ENCODE assay signal across 10 cellular contexts in genomic region chr4:6746721-6747689, GRCh38. TPM values are rescaled to one million over a fixed set of nuclear protein-coding genes. Genes with fewer than 3 reads are reported as not detected.
A peak's percentile ranks its signal among the peaks of the same experiment; 100 is the strongest.
DNase-seq lines count a peak whose midpoint lies in the region; TF ChIP-seq lines count a peak whose summit lies in the region.
"Had no signal": no experiment of that assay in that cellular context is flagged by ENCODE, and none has a peak within 500 bp of the region (broad histone marks: within the 10 kb centered on the region; RNA-seq: fewer than 3 reads in every experiment).

No MANE protein-coding gene starts in this region.

- TF ChIP-seq EP300 in suprapubic skin (IDR thresholded peaks at IDR 0.05): no peak

- no peak for TF ChIP-seq CTCF in Loucy (conservative IDR thresholded peaks at IDR 0.05; ENCODE audit: low read length)
- no peak for TF ChIP-seq CTCF in ascending aorta (IDR thresholded peaks at IDR 0.05)
- no peak for TF ChIP-seq CTCF in suprapubic skin (IDR thresholded peaks at IDR 0.05)

- no peak overlapping the region for H3K9ac ChIP-seq in Loucy (ENCODE audit: low read depth, low read length, poor library complexity, severe bottlenecking)

- H3K36me3 ChIP-seq in Loucy (ENCODE audit: insufficient read depth, low read length): no peaks in the 10 kb centered on the region
- no peaks in the 10 kb centered on the region for H3K36me3 ChIP-seq in ascending aorta
- no peaks in the 10 kb centered on the region for H3K36me3 ChIP-seq in suprapubic skin

- H3K79me2 ChIP-seq in Loucy (ENCODE audit: insufficient read depth, low read length): no peaks in the 10 kb centered on the region

- H2AFZ ChIP-seq in Loucy (ENCODE audit: low read length): peak overlapping the region; percentile 89

- intact Hi-C loops in ascending aorta (cut with DNase I): no loop called here

- no peaks in the 10 kb centered on the region for H4K20me1 ChIP-seq in Loucy (ENCODE audit: insufficient read depth, low read length, poor library complexity, severe bottlenecking)

- DNase-seq in ascending aorta (ENCODE audit: low spot score in 2 of 2) (no peak), left kidney (ENCODE audit: low read depth, low spot score) (peak; percentile 90), suprapubic skin (ENCODE audit: low spot score in 2 of 2) (no peak), activated gamma-delta T cell treated with Interleukin-2 at 50 U/mL for 16 hours (no peak), foreskin melanocyte (no peak), NCI-H748 treated with DMSO at 0.1 percent for 48 hours (lab: John Stamatoyannopoulos, UW) (no peak)
- DNase-seq in activated CD8-positive, alpha-beta memory T cell treated with anti-CD3 and anti-CD28 coated beads, Interleukin-2, amount 50 U/mL, for 48 hours: no peak
- DNase-seq: activated T-cell treated with anti-CD3 and anti-CD28 coated beads, Interleukin-2, amount 50 U/mL, for 72 hours had no signal

- H3K27ac ChIP-seq in ascending aorta (peak overlapping the region; percentile 23 to 66), suprapubic skin (peak overlapping the region; percentile 36)
- H3K27ac ChIP-seq: dorsolateral prefrontal cortex had no signal

- H3K9me3 ChIP-seq in Loucy (ENCODE audit: insufficient read depth, low read depth, low read length) (no peaks in the 10 kb centered on the region), ascending aorta (no peaks in the 10 kb centered on the region), suprapubic skin (no peaks in the 10 kb centered on the region)

- H3F3A ChIP-seq in Loucy (ENCODE audit: low read depth): no peaks in the 10 kb centered on the region

- WGBS in suprapubic skin: 40% methylated on average over 17 of the region's 25 CpGs

- no peaks in the 10 kb centered on the region for H3K4me1 ChIP-seq in Loucy (ENCODE audit: insufficient read depth, low read length, poor library complexity, severe bottlenecking)
- H3K4me1 ChIP-seq in ascending aorta: peaks cover 8 to 10% of the 10 kb centered on the region in 2 donors
- H3K4me1 ChIP-seq in suprapubic skin: peaks cover 49% of the 10 kb centered on the region

- H3K27me3 ChIP-seq in Loucy (ENCODE audit: insufficient read depth, low read length, poor library complexity, severe bottlenecking): no peaks in the 10 kb centered on the region
- H3K27me3 ChIP-seq in ascending aorta: no peaks in the 10 kb centered on the region
- H3K27me3 ChIP-seq in suprapubic skin: no peaks in the 10 kb centered on the region
- H3K27me3 ChIP-seq: dorsolateral prefrontal cortex had no signal

- no peak for TF ChIP-seq POLR2A in suprapubic skin (IDR thresholded peaks at IDR 0.05)

- H3K4me3 ChIP-seq in Loucy (ENCODE audit: low read length, poor library complexity, severe bottlenecking): no peak overlapping the region
- H3K4me3 ChIP-seq in ascending aorta: peak overlapping the region in 1 of 2 donors; percentile 14
- no peak overlapping the region for H3K4me3 ChIP-seq in suprapubic skin
- H3K4me3 ChIP-seq: dorsolateral prefrontal cortex had no signal

- H3K4me2 ChIP-seq in Loucy (ENCODE audit: low read depth, low read length, poor library complexity, severe bottlenecking): no peak overlapping the region

- no peaks in the 10 kb centered on the region for H3K9me2 ChIP-seq in Loucy (replicated peaks; ENCODE audit: low read depth, low read length)

RNA-seq across cellular contexts. Expression of gene BLOC1S4, which starts 31.0 kb away (rescaled TPM):
- total RNA-seq in ascending aorta: 37.5 TPM
- 10 to 100 TPM in 3 of 4 donors, 1 to 10 TPM in 1; 5.1 to 20.2 (median 14.8) TPM for total RNA-seq in suprapubic skin

RNA-seq across cellular contexts. Expression of gene KIAA0232, which starts 35.5 kb away (rescaled TPM):
- total RNA-seq in ascending aorta: 15.9 TPM
- total RNA-seq in suprapubic skin: 10 to 100 TPM; 27.6 to 34.1 (median 32.7) TPM

RNA-seq across cellular contexts. Expression of gene MRFAP1L1, which starts 37.3 kb away (rescaled TPM):
- total RNA-seq in ascending aorta: 34.1 TPM
- 10 to 100 TPM; 40.6 to 63.4 (median 53.4) TPM for total RNA-seq in suprapubic skin

RNA-seq across cellular contexts. Expression of gene S100P, which starts 53.3 kb away (rescaled TPM):
- total RNA-seq in ascending aorta (not detected), suprapubic skin (10 to 100 TPM in 2 of 4 donors, 1 to 10 TPM in 2; 4.7 to 27.7 (median 9.3) TPM)
